Comparison of ENCODE assay signal across 11 cellular contexts in genomic region chr1:150627821-150628410, GRCh38. TPM values are rescaled to one million over a fixed set of nuclear protein-coding genes. Genes with fewer than 3 reads are reported as not detected.
A peak's percentile ranks its signal among the peaks of the same experiment; 100 is the strongest.
DNase-seq lines count a peak whose midpoint lies in the region; ATAC-seq, FAIRE-seq and TF ChIP-seq lines count a peak whose summit lies in the region.
"Had no signal": no experiment of that assay in that cellular context is flagged by ENCODE, and none has a peak within 500 bp of the region (broad histone marks: within the 10 kb centered on the region; RNA-seq: fewer than 3 reads in every experiment).

No MANE protein-coding gene starts in this region.

- H3K36me3 ChIP-seq in KMS-11 (ENCODE audit: insufficient read depth) (peaks cover 27% of the 10 kb centered on the region; the same call in 1 of the 2 replicates), H1 (ENCODE audit: control insufficient read depth in 2 of 4, insufficient read depth in 4 of 4, low read length in 3 of 4) (peaks cover 22 to 42% (median 37%) of the 10 kb centered on the region in 4 experiments), neural cell (ENCODE audit: insufficient read depth, low read length) (no peaks in the 10 kb centered on the region)

- DNase-seq in CD1c-positive myeloid dendritic cell (ENCODE audit: extremely low spot score) (peak; percentile 34), H1 (ENCODE audit: low read depth in 1 of 2, low spot score in 2 of 2) (no peak), UCSD-AML1 (lab: John Stamatoyannopoulos, UW; ENCODE audit: unreplicated experiment) (no peak), NCI-H446 treated with DMSO at 0.1 percent for 48 hours (lab: John Stamatoyannopoulos, UW) (no peak)
- DNase-seq: activated T-cell treated with anti-CD3 and anti-CD28 coated beads, Interleukin-2, amount 50 U/mL, for 48 hours; NCI-H510A had no signal

- H4K20me1 ChIP-seq in KMS-11 (ENCODE audit: insufficient read depth) (peaks cover 3% of the 10 kb centered on the region; the same call in 1 of the 2 replicates), H1 (replicated peaks in 1 of 2; ENCODE audit: control insufficient read depth in 1 of 2, insufficient read depth in 2 of 2, low read length in 2 of 2) (no peaks in the 10 kb centered on the region), neural cell (ENCODE audit: insufficient read depth) (no peaks in the 10 kb centered on the region)

- CTCF ChIA-PET in H1 (lab: Charles Lee; ENCODE audit: partially characterized antibody) = interaction anchor here (0.6 to 1.6 kb wide), 8 partner anchors 10 to 422 kb away, joined by 3 to 7 read pairs (median 4); no protein-coding TSS in a partner anchor

- TF ChIP-seq POLR2A in H1 (IDR thresholded peaks at IDR 0.05; ENCODE audit: control extremely low read depth in 1 of 2, low read depth in 2 of 2, low read length in 2 of 2) = no peak

- POLR2A ChIA-PET in H1 (lab: Charles Lee; ENCODE audit: partially characterized antibody) = interaction anchor here (0.6 to 43.5 kb wide), 12 partner anchors 10 to 476 kb away, joined by 3 to 1380 read pairs (median 3); partner anchors contain the start of genes ADAMTSL4, GOLPH3L and MCL1

- H3K27ac ChIP-seq in KMS-11 (peak overlapping the region; percentile 85; the same call in 1 of the 2 replicates), H1 (ENCODE audit: low read depth, low read length) (no peak overlapping the region), neural cell (ENCODE audit: low read length) (peak overlapping the region; percentile 98)

- no peaks in the 10 kb centered on the region for H3K9me2 ChIP-seq in neural cell (ENCODE audit: insufficient read depth, low read length)

- no peak overlapping the region for H2BK20ac ChIP-seq in H1 (ENCODE audit: low read length)

- no peak overlapping the region for H2BK5ac ChIP-seq in H1 (ENCODE audit: low read depth, low read length)

- H3K14ac ChIP-seq in H1 (ENCODE audit: insufficient read length) = no peak overlapping the region

- peak overlapping the region; percentile 84 for H3K4me2 ChIP-seq in KMS-11
- peak overlapping the region; percentile 71 for H3K4me2 ChIP-seq in H1 (ENCODE audit: insufficient read depth in 1 of 2, low read depth in 2 of 2, low read length in 2 of 2)
- H3K4me2 ChIP-seq in neural cell (ENCODE audit: low read length) = peak overlapping the region; percentile 93

- H2BK120ac ChIP-seq in H1 (replicated peaks; ENCODE audit: low read depth, low read length) = no peak overlapping the region

- ATAC-seq in HG03442 (IDR thresholded peaks at IDR 0.05; ENCODE audit: unreplicated experiment) (no peak), HG02970 (IDR thresholded peaks at IDR 0.05; ENCODE audit: low FRiP score, unreplicated experiment) (no peak)

- no peak overlapping the region for H2BK12ac ChIP-seq in H1 (ENCODE audit: low read depth, low read length)

- no peaks in the 10 kb centered on the region for H3K27me3 ChIP-seq in KMS-11 (ENCODE audit: insufficient read depth, low read depth)
- no peaks in the 10 kb centered on the region for H3K27me3 ChIP-seq in H1 (replicated peaks in 1 of 4; ENCODE audit: control insufficient read depth in 3 of 4, extremely low read depth in 1 of 4, insufficient read depth in 3 of 4, low read length in 3 of 4)
- H3K27me3 ChIP-seq in neural cell (ENCODE audit: insufficient read depth, low read depth, low read length) = no peaks in the 10 kb centered on the region

- H3K18ac ChIP-seq in H1 (ENCODE audit: extremely low read depth, low read length) = no peak overlapping the region

- no peaks in the 10 kb centered on the region for H3F3A ChIP-seq in neural cell (ENCODE audit: insufficient read depth, low read length, poor library complexity, severe bottlenecking)

- no peak overlapping the region for H4K5ac ChIP-seq in H1 (ENCODE audit: insufficient read length, low read depth, low read length)

- H3K9ac ChIP-seq in KMS-11 (peak overlapping the region; percentile 90), H1 (replicated peaks in 1 of 4; ENCODE audit: extremely low read depth in 1 of 4, low read depth in 3 of 4, low read length in 3 of 4) (peak overlapping the region in 2 of 4 experiments; percentile 92 to 93; a peak in 3 of 7 replicates), neural cell (ENCODE audit: low read length) (peak overlapping the region; percentile 96)

- no peak overlapping the region for H2AK5ac ChIP-seq in H1 (ENCODE audit: low read depth, low read length)

- no peak overlapping the region for H3K56ac ChIP-seq in H1 (replicated peaks; ENCODE audit: insufficient read length, low read depth, low read length)

- no peak overlapping the region for H4K8ac ChIP-seq in H1 (ENCODE audit: extremely low read depth, insufficient read depth, low read length)

- H3K4ac ChIP-seq in H1 (replicated peaks; ENCODE audit: insufficient read length, low read depth, low read length) = no peak overlapping the region

- 0 out of 2 replicates have a peak, but pooled peaks cover 3% of the 10 kb centered on the region for H3K79me1 ChIP-seq in H1 (ENCODE audit: low read depth, low read length)

- H3K4me3 ChIP-seq in KMS-11 (IDR thresholded peaks at IDR 0.05; ENCODE audit: insufficient read depth, low read depth, low read length) (peak overlapping the region; percentile 99), H1 (ENCODE audit: extremely low read depth in 1 of 4, insufficient read depth in 2 of 4, low read depth in 3 of 4, low read length in 4 of 4) (peak overlapping the region; percentile 72 to 94 (median 80); a peak in 7 of 8 replicates), neural cell (ENCODE audit: low read length) (peak overlapping the region; percentile 74)

- no peak for TF ChIP-seq CTCF in KMS-11 (conservative IDR thresholded peaks at IDR 0.05; ENCODE audit: low read depth, low read length)
- no peak for TF ChIP-seq CTCF in H1 (IDR thresholded peaks at IDR 0.05; ENCODE audit: control extremely low read depth in 1 of 3, insufficient read depth in 1 of 3, low read depth in 1 of 3, low read length in 3 of 3)
- no peak for TF ChIP-seq CTCF in neural cell (IDR thresholded peaks at IDR 0.05; ENCODE audit: poor library complexity, severe bottlenecking)

- no peak overlapping the region for H3K23ac ChIP-seq in H1 (ENCODE audit: insufficient read length)

- H4K91ac ChIP-seq in H1 (replicated peaks; ENCODE audit: insufficient read length, low read length) = no peak overlapping the region

- FAIRE-seq in H1 (lab: Jason Lieb, UNC) = no peak
- FAIRE-seq: GM12892 had no signal

- TF ChIP-seq EP300 in H1 (IDR thresholded peaks at IDR 0.05; ENCODE audit: borderline replicate concordance in 1 of 2, low read depth in 2 of 2, low read length in 2 of 2) (no peak), neural cell (conservative IDR thresholded peaks at IDR 0.05; ENCODE audit: poor library complexity, severe bottlenecking) (no peak)

- peaks cover 42% of the 10 kb centered on the region for H3K79me2 ChIP-seq in KMS-11 (ENCODE audit: insufficient read depth, low read depth)
- H3K79me2 ChIP-seq in H1 (ENCODE audit: control insufficient read depth in 1 of 2, insufficient read depth in 2 of 2, low read length in 2 of 2) = peaks cover 0 to 44% of the 10 kb centered on the region in 2 experiments; a peak in 2 of 4 replicates
- peaks cover 34% of the 10 kb centered on the region for H3K79me2 ChIP-seq in neural cell (replicated peaks; ENCODE audit: insufficient read depth, low read length)

- H3K23me2 ChIP-seq in H1 (ENCODE audit: low read depth, low read length) = peaks cover 5% of the 10 kb centered on the region; the same call in 1 of the 2 replicates

- H3K4me1 ChIP-seq in KMS-11 (ENCODE audit: low read depth, poor library complexity, severe bottlenecking) (peaks cover 28% of the 10 kb centered on the region), H1 (replicated peaks in 1 of 4; ENCODE audit: control insufficient read depth in 3 of 4, insufficient read depth in 4 of 4, low read length in 3 of 4) (peaks cover 0 to 7% (median 3%) of the 10 kb centered on the region in 4 experiments; a peak in 5 of 7 replicates)

- no peak overlapping the region for H2BK15ac ChIP-seq in H1 (ENCODE audit: low read length)

- WGBS in H1 (ENCODE audit: extremely low coverage in 1 of 2, insufficient coverage in 1 of 2, insufficient read length in 1 of 2, insufficient replicate concordance in 2 of 2, low coverage in 1 of 2, low lambda C conversion rate in 2 of 2, missing lambda C conversion rate in 1 of 2), 2 experiments = 87% methylated on average over 5 of the region's 5 CpGs; no CpG with 5 or more reads in 1 of the 2 experiments

- H2AFZ ChIP-seq in KMS-11 (ENCODE audit: low read depth) (no peak overlapping the region), H1 (ENCODE audit: low read length) (no peak overlapping the region), neural cell (ENCODE audit: low read depth, low read length) (no peak overlapping the region)

- TF ChIP-seq RAD21 in H1 (IDR thresholded peaks at IDR 0.05 in 1 of 2, conservative IDR thresholded peaks at IDR 0.05 in 1 of 2; ENCODE audit: low read depth in 2 of 2, low read length in 2 of 2) (no peak), neural cell (conservative IDR thresholded peaks at IDR 0.05) (no peak)

- H3K9me3 ChIP-seq in H1 (ENCODE audit: insufficient read depth in 2 of 2, low read depth in 1 of 2, low read length in 1 of 2) (no peaks in the 10 kb centered on the region), neural cell (ENCODE audit: low read length) (no peaks in the 10 kb centered on the region)

TF ChIP-seq in neural cell, 6 proteins besides CTCF, POLR2A, EP300 and RAD21:
- no peak for TF ChIP-seq TAF1 (IDR thresholded peaks at IDR 0.05; ENCODE audit: low read depth)

RNA-seq across cellular contexts. Expression of gene ENSA, which starts 1.5 kb away (rescaled TPM):
- total RNA-seq in H1 (2021; fragmentation: NEBNext Ultra II Directional; extraction: Animal tissue kit (Norgen Biotek cat#: 25700)) = 229 and 236 TPM in 2 replicates
- polyA plus RNA-seq in H1 (2011; rRNA removed) = 48.2 and 49.9 TPM in 2 replicates
- 110 TPM for polyA plus RNA-seq in H1 (2011; cell fraction: cytosol; rRNA removed)
- polyA plus RNA-seq in H1 (2011; cell fraction: nucleus; rRNA removed) = 51.3 TPM
- polyA plus RNA-seq in H1 (2012, experiment 1 of 2) = 161 to 212 TPM (median 163 TPM) in 4 replicates
- polyA plus RNA-seq in H1 (2012, experiment 2 of 2) = 130 TPM
- 144 TPM for polyA plus RNA-seq in H1 (2013, experiment 1 of 2)
- polyA plus RNA-seq in H1 (2013, experiment 2 of 2) = 151 TPM
- polyA minus RNA-seq in H1 (2011; rRNA and poly(A)+ RNA removed) = 34.4 and 48.0 TPM in 2 replicates
- polyA minus RNA-seq in H1 (2011; cell fraction: cytosol; rRNA and poly(A)+ RNA removed) = 42.9 TPM
- 37.8 TPM for polyA minus RNA-seq in H1 (2011; cell fraction: nucleus; rRNA and poly(A)+ RNA removed)
- polyA plus RNA-seq in neural cell = 230 and 341 TPM in 2 replicates
- 181 and 184 TPM in 2 replicates for polyA minus RNA-seq in neural cell

RNA-seq across cellular contexts. Expression of gene MCL1, which starts 48.5 kb away (rescaled TPM):
- 196 and 218 TPM in 2 replicates for total RNA-seq in H1 (2021; fragmentation: NEBNext Ultra II Directional; extraction: Animal tissue kit (Norgen Biotek cat#: 25700))
- polyA plus RNA-seq in H1 (2011; rRNA removed) (57.5 and 61.1 TPM in 2 replicates), neural cell (151 and 171 TPM in 2 replicates)
- polyA plus RNA-seq in H1 (2011; cell fraction: cytosol; rRNA removed) = 78.4 TPM
- polyA plus RNA-seq in H1 (2011; cell fraction: nucleus; rRNA removed) = 85.5 TPM
- 93.2 to 159 TPM (median 119 TPM) in 4 replicates for polyA plus RNA-seq in H1 (2012, experiment 1 of 2)
- 18.8 TPM for polyA plus RNA-seq in H1 (2012, experiment 2 of 2)
- polyA plus RNA-seq in H1 (2013, experiment 1 of 2) = 116 TPM
- polyA plus RNA-seq in H1 (2013, experiment 2 of 2) = 123 TPM
- polyA minus RNA-seq in H1 (2011; rRNA and poly(A)+ RNA removed) = 104 and 119 TPM in 2 replicates
- polyA minus RNA-seq in H1 (2011; cell fraction: cytosol; rRNA and poly(A)+ RNA removed) = 98.4 TPM
- polyA minus RNA-seq in H1 (2011; cell fraction: nucleus; rRNA and poly(A)+ RNA removed) = 171 TPM
- polyA minus RNA-seq in neural cell = 246 and 252 TPM in 2 replicates
